Comparison of ENCODE assay signal across 8 cellular contexts in the genomic region with DNA sequence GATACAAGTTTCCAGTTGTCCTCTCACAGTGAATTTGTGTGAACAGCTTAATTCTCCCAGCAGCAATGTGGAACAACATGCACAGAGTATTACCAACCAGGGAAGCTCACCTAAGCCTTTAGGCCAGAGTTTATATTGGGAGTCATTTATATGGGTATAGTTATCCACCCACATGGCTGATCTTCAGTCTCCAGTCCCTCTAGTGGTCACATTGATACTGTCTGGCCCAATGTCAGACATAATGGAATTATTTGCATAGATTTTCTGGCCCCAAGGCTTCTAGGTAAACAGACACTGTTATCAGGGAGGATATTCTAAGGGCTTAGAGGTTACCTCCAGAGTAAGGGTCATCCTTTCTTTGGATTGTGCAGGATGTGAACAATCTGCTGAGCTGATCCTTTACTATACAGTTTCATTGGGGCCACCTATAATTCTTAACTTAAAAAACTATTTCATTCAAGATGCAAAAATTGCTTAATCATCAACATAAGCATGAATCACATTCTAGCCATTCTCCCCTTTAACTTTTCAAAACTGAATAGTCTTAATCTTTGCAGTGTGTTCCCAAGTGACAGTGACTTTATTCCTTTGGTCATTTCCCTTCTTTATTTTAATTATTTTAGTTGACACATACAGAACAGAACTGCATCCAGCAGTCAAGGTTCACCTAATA.
DNase-seq lines count a peak whose midpoint lies in the region; ATAC-seq and TF ChIP-seq lines count a peak whose summit lies in the region.

No MANE protein-coding gene starts in this region.

- no peaks in the 10 kb centered on the region for H3K27me3 Mint-ChIP-seq in activated T-helper 17 cell treated with anti-CD3 and anti-CD28 coated beads, Interleukin-2, amount 50 U/mL, for 72 hours
- no peaks in the 10 kb centered on the region for H3K27me3 Mint-ChIP-seq in osteocyte (ENCODE audit: unreplicated experiment)

- H3K4me1 Mint-ChIP-seq in activated T-helper 17 cell treated with anti-CD3 and anti-CD28 coated beads, Interleukin-2, amount 50 U/mL, for 72 hours = no peaks in the 10 kb centered on the region
- H3K4me1 Mint-ChIP-seq in osteocyte (ENCODE audit: unreplicated experiment) = no peaks in the 10 kb centered on the region

- peak; percentile 53 for TF ChIP-seq CTCF in osteocyte (IDR thresholded peaks at IDR 0.05)

- peak; percentile 71 for ATAC-seq in HG02885 (IDR thresholded peaks at IDR 0.05; ENCODE audit: poor library complexity, unreplicated experiment)
- peak; percentile 34 for ATAC-seq in activated T-helper 17 cell treated with anti-CD3 and anti-CD28 coated beads, Interleukin-2, amount 50 U/mL, for 72 hours (replicated peaks)
- no peak for ATAC-seq in HG02970 (IDR thresholded peaks at IDR 0.05; ENCODE audit: low FRiP score, unreplicated experiment)
- ATAC-seq in HG03571 (IDR thresholded peaks at IDR 0.05; ENCODE audit: unreplicated experiment) = no peak

- peaks cover 12% of the 10 kb centered on the region for H3K9me3 Mint-ChIP-seq in activated T-helper 17 cell treated with anti-CD3 and anti-CD28 coated beads, Interleukin-2, amount 50 U/mL, for 72 hours
- peaks cover 8% of the 10 kb centered on the region for H3K9me3 Mint-ChIP-seq in osteocyte (ENCODE audit: unreplicated experiment)

- H3K4me3 Mint-ChIP-seq in activated T-helper 17 cell treated with anti-CD3 and anti-CD28 coated beads, Interleukin-2, amount 50 U/mL, for 72 hours = no peak overlapping the region
- no peak overlapping the region for H3K4me3 Mint-ChIP-seq in osteocyte (ENCODE audit: unreplicated experiment)

- DNase-seq in NOMO-1 treated with DMSO at 0.1 percent for 48 hours (lab: John Stamatoyannopoulos, UW; ENCODE audit: unreplicated experiment) (peak; percentile 18), NOMO-1 treated with dmso at 0.1 percent for 144 hours (lab: John Stamatoyannopoulos, UW; ENCODE audit: unreplicated experiment) (no peak), osteocyte (ENCODE audit: extremely low spot score, unreplicated experiment) (no peak), DMS114 treated with DMSO at 0.1 percent for 48 hours (lab: John Stamatoyannopoulos, UW; ENCODE audit: unreplicated experiment) (no peak)

- no peak overlapping the region for H3K27ac Mint-ChIP-seq in activated T-helper 17 cell treated with anti-CD3 and anti-CD28 coated beads, Interleukin-2, amount 50 U/mL, for 72 hours
- no peak overlapping the region for H3K27ac Mint-ChIP-seq in osteocyte (ENCODE audit: unreplicated experiment)

- peaks cover 11% of the 10 kb centered on the region for H3K36me3 Mint-ChIP-seq in activated T-helper 17 cell treated with anti-CD3 and anti-CD28 coated beads, Interleukin-2, amount 50 U/mL, for 72 hours (ENCODE audit: low read depth)
- H3K36me3 Mint-ChIP-seq in osteocyte (ENCODE audit: unreplicated experiment) = no peaks in the 10 kb centered on the region

Comparison
In these comparisons a context has a peak if more than half of its experiments do, and no peak if none do; other contexts are left out.
1. ATAC-seq: peak in HG02885 (single experiment) and activated T-helper 17 cell treated with anti-CD3 and anti-CD28 coated beads, Interleukin-2, amount 50 U/mL, for 72 hours (single experiment); none in HG02970 (single experiment) and HG03571 (single experiment).